Comparison of ENCODE assay signal across 20 cellular contexts in the genomic region with DNA sequence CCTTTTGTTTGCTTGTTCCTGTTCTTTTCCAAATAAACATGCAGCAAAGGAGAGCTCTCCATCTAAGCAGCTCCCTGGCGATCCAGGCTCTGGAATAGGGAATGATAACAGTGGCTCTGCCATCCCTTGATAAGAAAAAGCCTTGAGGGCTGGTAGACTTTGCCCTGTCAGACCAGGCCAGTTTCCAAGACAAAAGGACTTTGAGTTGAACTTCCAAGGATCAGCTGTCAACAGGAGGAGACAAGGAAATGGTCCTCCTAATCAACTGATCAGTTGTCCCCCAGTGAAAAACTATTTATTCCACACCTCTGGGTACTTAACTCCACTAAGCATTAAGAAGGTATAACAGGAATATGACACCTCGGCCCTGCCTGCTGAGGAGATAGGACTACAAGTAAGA.
"Had no signal": no experiment of that assay in that cellular context is flagged by ENCODE, and none has a peak within 500 bp of the region (broad histone marks: within the 10 kb centered on the region; RNA-seq: fewer than 3 reads in every experiment).

No MANE protein-coding gene starts in this region.

- DNase-seq: activated CD4-positive, alpha-beta T cell treated with anti-CD3 and anti-CD28 coated beads for 36 hours; activated CD4-positive, CD25-positive, alpha-beta regulatory T cell; activated CD8-positive, alpha-beta memory T cell treated with anti-CD3 and anti-CD28 coated beads, Interleukin-2, amount 10 ng/mL, durations not matched to agents 7 days and 5 days; activated naive CD4-positive, alpha-beta T cell treated with Interleukin-2 at 50 U/mL for 16 hours; activated T-cell treated with anti-CD3 and anti-CD28 coated beads, Interleukin-2, amount 50 U/mL, for 48 hours; anterior cingulate cortex; effector memory CD4-positive, alpha-beta T cell; gastrocnemius medialis; hippocampal formation; immature natural killer cell; kidney; naive thymus-derived CD4-positive, alpha-beta T cell; nucleus accumbens; pancreas; psoas muscle; stimulated activated CD4-positive, alpha-beta T cell treated with anti-CD3 and anti-CD28 coated beads, Interleukin-2, amount 100 ng/mL, for 48 hours; stimulated activated naive CD4-positive, alpha-beta T cell treated with Interleukin-2 at 50 U/mL for 16 hours had no signal

- ATAC-seq: activated CD4-positive, alpha-beta T cell treated with anti-CD3 and anti-CD28 coated beads for 36 hours; activated CD8-positive, alpha-beta memory T cell treated with anti-CD3 and anti-CD28 coated beads, Interleukin-2, amount 10 ng/mL, durations not matched to agents 7 days and 5 days; activated CD8-positive, alpha-beta T cell treated with anti-CD3 and anti-CD28 coated beads, Interleukin-2, amount 10 ng/mL, durations not matched to agents 7 days and 5 days; gastrocnemius medialis; naive thymus-derived CD4-positive, alpha-beta T cell; pancreas; psoas muscle had no signal

- H3K4me1 ChIP-seq: pancreas had no signal

- H3K36me3 ChIP-seq: gastrocnemius medialis had no signal

- H3K27me3 ChIP-seq: gastrocnemius medialis, pancreas, tibial nerve had no signal

- H3K9me3 ChIP-seq: gastrocnemius medialis, pancreas, psoas muscle, tibial nerve had no signal

- H3K27ac ChIP-seq: gastrocnemius medialis, pancreas, psoas muscle had no signal

- H3K4me3 ChIP-seq: gastrocnemius medialis, lung, pancreas, psoas muscle, tibial nerve had no signal
